In genomic region chr14:95150910-95151309, GRCh38 we compare ENCODE assay signal across 15 cellular contexts.
"Had no signal": no experiment of that assay in that cellular context is flagged by ENCODE, and none has a peak within 500 bp of the region (broad histone marks: within the 10 kb centered on the region; RNA-seq: fewer than 3 reads in every experiment).

No MANE protein-coding gene starts in this region.

- H3K9me3 ChIP-seq: esophagus squamous epithelium, left lung, ovary, thyroid gland, vagina had no signal

- H3K27ac ChIP-seq: cardiac muscle cell, left lung, ovary, thyroid gland, vagina had no signal

- H3K27ac Mint-ChIP-seq: activated CD4-positive, alpha-beta T cell treated with anti-CD3 and anti-CD28 coated beads, Interleukin-2, amount 10 ng/mL, durations not matched to agents 7 days and 5 days; T-helper 1 cell treated with Interleukin-12 subunit alpha and Interleukin-12 subunit beta and Interleukin-4 antibody, amounts not matched to agents 30 μg/mL and 1 μg/mL, for 36 hours; WTC11 had no signal

- H3K27me3 ChIP-seq: cardiac muscle cell, esophagus squamous epithelium, left lung, ovary, thyroid gland, vagina had no signal

- H3K36me3 ChIP-seq: cardiac muscle cell, esophagus squamous epithelium, left lung, ovary, thyroid gland, vagina had no signal

- H3K4me3 Mint-ChIP-seq: activated CD4-positive, alpha-beta T cell treated with anti-CD3 and anti-CD28 coated beads, Interleukin-2, amount 10 ng/mL, durations not matched to agents 7 days and 5 days; activated T-cell treated with anti-CD3 and anti-CD28 coated beads, Interleukin-2, amount 50 U/mL, for 4 hours; T-helper 1 cell treated with Interleukin-12 subunit alpha and Interleukin-12 subunit beta and Interleukin-4 antibody, amounts not matched to agents 30 μg/mL and 1 μg/mL, for 36 hours; WTC11 had no signal

- DNase-seq: activated CD4-positive, alpha-beta T cell treated with anti-CD3 and anti-CD28 coated beads, Interleukin-2, amount 10 ng/mL, durations not matched to agents 7 days and 5 days; activated gamma-delta T cell treated with Interleukin-2 at 50 U/mL for 16 hours; activated T-cell treated with anti-CD3 and anti-CD28 coated beads, Interleukin-2, amount 50 U/mL, for 4 hours; esophagus squamous epithelium; foreskin melanocyte; head of caudate nucleus; left lung; ovary; stimulated activated CD4-positive, alpha-beta T cell treated with anti-CD3 and anti-CD28 coated beads, Interleukin-2, amount 100 ng/mL, for 48 hours; stimulated activated CD8-positive, alpha-beta memory T cell treated with anti-CD3 and anti-CD28 coated beads, Interleukin-4, amount 100 ng/mL, for 48 hours; thyroid gland had no signal

- H3K4me3 ChIP-seq: cardiac muscle cell, esophagus squamous epithelium, left lung, ovary, thyroid gland, vagina had no signal

- ATAC-seq: activated T-cell treated with anti-CD3 and anti-CD28 coated beads, Interleukin-2, amount 50 U/mL, for 4 hours; left lung; WTC11 had no signal

- H3K27me3 Mint-ChIP-seq: activated CD4-positive, alpha-beta T cell treated with anti-CD3 and anti-CD28 coated beads, Interleukin-2, amount 10 ng/mL, durations not matched to agents 7 days and 5 days had no signal
